ENCODE assay signal across 14 cellular contexts in genomic region chr5:32094691-32095090, GRCh38.
"Had no signal": no experiment of that assay in that cellular context is flagged by ENCODE, and none has a peak within 500 bp of the region (broad histone marks: within the 10 kb centered on the region; RNA-seq: fewer than 3 reads in every experiment).

No MANE protein-coding gene starts in this region.

- H3K27me3 Mint-ChIP-seq: activated CD4-positive, alpha-beta T cell treated with anti-CD3 and anti-CD28 coated beads, Interleukin-2, amount 10 ng/mL, durations not matched to agents 24 days and 14 days; activated naive CD8-positive, alpha-beta T cell; naive thymus-derived CD4-positive, alpha-beta T cell; stimulated activated memory B cell treated with anti-CD40 and anti-IgM and Interleukin-4, amounts not matched to agents 10 μg/mL and 1 μg/mL and 100 μg/mL, for 72 hours had no signal

- H3K27ac ChIP-seq: pancreas, right lobe of liver had no signal

- H3K4me1 ChIP-seq: pancreas, right lobe of liver had no signal

- DNase-seq: activated CD4-positive, alpha-beta T cell treated with anti-CD3 and anti-CD28 coated beads, Interleukin-2, amount 10 ng/mL, durations not matched to agents 24 days and 14 days; activated CD8-positive, alpha-beta T cell treated with anti-CD3 and anti-CD28 coated beads, Interleukin-2, amount 10 ng/mL, durations not matched to agents 7 days and 5 days; caudate nucleus; cortex of kidney; naive thymus-derived CD4-positive, alpha-beta T cell; pancreas; right lobe of liver; stimulated activated CD4-positive, alpha-beta T cell treated with anti-CD3 and anti-CD28 coated beads, Interleukin-4, amount 100 ng/mL, for 24 hours; T1000 had no signal

- H3K4me3 ChIP-seq: pancreas, right lobe of liver, smooth muscle cell had no signal

- H3K4me3 Mint-ChIP-seq: activated CD4-positive, alpha-beta T cell treated with anti-CD3 and anti-CD28 coated beads, Interleukin-2, amount 10 ng/mL, durations not matched to agents 24 days and 14 days; activated CD8-positive, alpha-beta T cell treated with anti-CD3 and anti-CD28 coated beads, Interleukin-2, amount 10 ng/mL, durations not matched to agents 7 days and 5 days; activated naive CD8-positive, alpha-beta T cell; activated T-helper 1 cell treated with anti-CD3 and anti-CD28 coated beads, Interleukin-12 subunit alpha, Interleukin-12 subunit beta, Interleukin-2, Interleukin-4 antibody, amounts not matched to agents 30 ng/mL and 10 ng/mL and 1 ng/mL, durations not matched to agents 14 hours and 24 hours and 36 hours; naive thymus-derived CD4-positive, alpha-beta T cell; stimulated activated memory B cell treated with anti-CD40 and anti-IgM and Interleukin-4, amounts not matched to agents 10 μg/mL and 1 μg/mL and 100 μg/mL, for 72 hours had no signal

- H3K36me3 ChIP-seq: right lobe of liver had no signal

- H3K9me3 ChIP-seq: pancreas, right lobe of liver had no signal

- H3K27me3 ChIP-seq: pancreas, right lobe of liver had no signal

- H3K4me1 Mint-ChIP-seq: stimulated activated memory B cell treated with anti-CD40 and anti-IgM and Interleukin-4, amounts not matched to agents 10 μg/mL and 1 μg/mL and 100 μg/mL, for 72 hours had no signal

- H3K27ac Mint-ChIP-seq: activated CD4-positive, alpha-beta T cell treated with anti-CD3 and anti-CD28 coated beads, Interleukin-2, amount 10 ng/mL, durations not matched to agents 24 days and 14 days; activated CD8-positive, alpha-beta T cell treated with anti-CD3 and anti-CD28 coated beads, Interleukin-2, amount 10 ng/mL, durations not matched to agents 7 days and 5 days; activated T-helper 1 cell treated with anti-CD3 and anti-CD28 coated beads, Interleukin-12 subunit alpha, Interleukin-12 subunit beta, Interleukin-2, Interleukin-4 antibody, amounts not matched to agents 30 ng/mL and 10 ng/mL and 1 ng/mL, durations not matched to agents 14 hours and 24 hours and 36 hours; stimulated activated memory B cell treated with anti-CD40 and anti-IgM and Interleukin-4, amounts not matched to agents 10 μg/mL and 1 μg/mL and 100 μg/mL, for 72 hours had no signal

- H3K36me3 Mint-ChIP-seq: activated naive CD8-positive, alpha-beta T cell had no signal

- ATAC-seq: activated CD8-positive, alpha-beta T cell treated with anti-CD3 and anti-CD28 coated beads, Interleukin-2, amount 10 ng/mL, durations not matched to agents 7 days and 5 days; esophagus mucosa; naive thymus-derived CD4-positive, alpha-beta T cell; pancreas; stimulated activated memory B cell treated with anti-CD40 and anti-IgM and Interleukin-4, amounts not matched to agents 10 μg/mL and 1 μg/mL and 100 μg/mL, for 72 hours had no signal

- H3K9me3 Mint-ChIP-seq: activated CD4-positive, alpha-beta T cell treated with anti-CD3 and anti-CD28 coated beads, Interleukin-2, amount 10 ng/mL, durations not matched to agents 24 days and 14 days; activated T-helper 1 cell treated with anti-CD3 and anti-CD28 coated beads, Interleukin-12 subunit alpha, Interleukin-12 subunit beta, Interleukin-2, Interleukin-4 antibody, amounts not matched to agents 30 ng/mL and 10 ng/mL and 1 ng/mL, durations not matched to agents 14 hours and 24 hours and 36 hours; naive thymus-derived CD4-positive, alpha-beta T cell; stimulated activated memory B cell treated with anti-CD40 and anti-IgM and Interleukin-4, amounts not matched to agents 10 μg/mL and 1 μg/mL and 100 μg/mL, for 72 hours had no signal
